ENCODE assay signal across 1 cellular context in genomic region chr20:47174844-47175243, GRCh38.
TF ChIP-seq lines count a peak whose summit lies in the region.

No MANE protein-coding gene starts in this region.

TF ChIP-seq in HepG2, 621 proteins besides CTCF, POLR2A, EP300 and RAD21 (continued from another document):
- TF ChIP-seq CEBPZ (IDR thresholded peaks at IDR 0.05; ENCODE audit: low read length) (no peak), EEA1 (CRISPR knock-in tag; IDR thresholded peaks at IDR 0.05; ENCODE audit: borderline replicate concordance) (no peak), ZNF362 (CRISPR knock-in tag; IDR thresholded peaks at IDR 0.05; ENCODE audit: borderline replicate concordance) (no peak), ZNF563 (CRISPR knock-in tag; IDR thresholded peaks at IDR 0.05) (no peak), MEIS2 (CRISPR knock-in tag; IDR thresholded peaks at IDR 0.05) (no peak), MTA3 (CRISPR knock-in tag; IDR thresholded peaks at IDR 0.05) (no peak), FOSL1 (CRISPR knock-in tag; IDR thresholded peaks at IDR 0.05; ENCODE audit: borderline replicate concordance) (no peak), RXRA (CRISPR knock-in tag; IDR thresholded peaks at IDR 0.05) (no peak), REXO4 (CRISPR knock-in tag; IDR thresholded peaks at IDR 0.05; ENCODE audit: borderline replicate concordance) (no peak), THAP8 (CRISPR knock-in tag; IDR thresholded peaks at IDR 0.05; ENCODE audit: borderline replicate concordance) (no peak), ZNF552 (CRISPR knock-in tag; IDR thresholded peaks at IDR 0.05; ENCODE audit: borderline replicate concordance) (no peak), ZNF263 (CRISPR knock-in tag; IDR thresholded peaks at IDR 0.05) (peak; percentile 73), HES4 (CRISPR knock-in tag; IDR thresholded peaks at IDR 0.05; ENCODE audit: borderline replicate concordance) (0 out of 2 replicates have a peak, but pooled peaks have one; percentile 40), ATF2 (CRISPR knock-in tag; IDR thresholded peaks at IDR 0.05) (no peak), HIVEP1 (CRISPR knock-in tag; IDR thresholded peaks at IDR 0.05) (0 out of 2 replicates have a peak, but pooled peaks have one; percentile 3), MBNL3 (CRISPR knock-in tag; conservative IDR thresholded peaks at IDR 0.05) (no peak), RXRB (CRISPR knock-in tag; IDR thresholded peaks at IDR 0.05; ENCODE audit: borderline replicate concordance) (no peak), E2F2 (CRISPR knock-in tag; IDR thresholded peaks at IDR 0.05; ENCODE audit: borderline replicate concordance) (no peak), ZNF292 (CRISPR knock-in tag; IDR thresholded peaks at IDR 0.05; ENCODE audit: borderline replicate concordance, low read depth) (no peak), ZNF776 (CRISPR knock-in tag; IDR thresholded peaks at IDR 0.05) (0 out of 2 replicates have a peak, but pooled peaks have one; percentile 1)
